8 cellular contexts compared by ENCODE assay signal in the genomic region with DNA sequence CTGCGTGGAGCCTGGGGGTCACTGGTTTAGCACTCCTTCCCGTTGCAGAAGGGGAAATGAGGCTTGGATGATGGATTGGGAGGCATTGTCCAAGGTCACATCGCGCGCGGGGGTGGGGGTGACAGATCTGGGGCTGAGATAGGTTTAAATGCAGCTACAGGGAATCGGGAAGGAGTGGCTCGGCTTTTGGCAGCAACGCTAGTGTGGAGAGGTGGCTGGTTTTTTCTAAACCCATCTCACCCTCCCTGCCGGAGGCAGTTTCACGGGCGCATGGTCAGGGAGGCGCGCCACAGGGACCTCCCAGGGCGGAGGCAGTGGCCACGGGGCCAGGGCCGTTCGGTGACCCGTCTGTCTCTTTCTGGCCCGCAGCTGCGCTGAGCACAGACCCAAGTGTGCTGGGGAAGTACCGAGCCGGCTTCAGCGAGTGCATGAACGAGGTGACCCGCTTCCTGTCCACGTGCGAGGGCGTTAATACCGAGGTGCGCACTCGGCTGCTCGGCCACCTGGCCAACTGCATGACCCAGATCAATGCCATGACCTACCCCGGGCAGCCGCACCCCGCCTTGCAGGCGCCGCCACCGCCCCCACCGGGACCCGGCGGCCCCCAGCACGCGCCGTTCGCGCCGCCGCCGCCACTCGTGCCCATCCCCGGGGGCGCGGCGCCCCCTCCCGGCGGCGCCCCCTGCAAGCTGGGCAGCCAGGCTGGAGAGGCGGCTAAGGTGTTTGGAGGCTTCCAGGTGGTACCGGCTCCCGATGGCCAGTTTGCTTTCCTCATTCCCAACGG. TPM values are rescaled to one million over a fixed set of nuclear protein-coding genes. Genes with fewer than 3 reads are reported as not detected.
DNase-seq lines count a peak whose midpoint lies in the region; ATAC-seq and TF ChIP-seq lines count a peak whose summit lies in the region.

No MANE protein-coding gene starts in this region.

- H3K4me3 ChIP-seq in HAP-1 (peak overlapping the region; percentile 50), dorsolateral prefrontal cortex (peak overlapping the region; percentile 46 to 77 (median 68)), lung (peak overlapping the region; percentile 67)

- H3K4me1 ChIP-seq in HAP-1 (peaks cover 63% of the 10 kb centered on the region), lung (ENCODE audit: control insufficient read depth in 2 of 2, insufficient read depth in 2 of 2, low read length in 2 of 2) (peaks cover 3 to 11% of the 10 kb centered on the region in 2 donors)

- H3K36me3 ChIP-seq in HAP-1 (replicated peaks): no peaks in the 10 kb centered on the region
- no peaks in the 10 kb centered on the region for H3K36me3 ChIP-seq in lung (ENCODE audit: control insufficient read depth in 2 of 2, insufficient read depth in 2 of 2, low read length in 2 of 2)

- H3K9me3 ChIP-seq in HAP-1: no peaks in the 10 kb centered on the region
- no peaks in the 10 kb centered on the region for H3K9me3 ChIP-seq in lung (ENCODE audit: control insufficient read depth in 2 of 2, insufficient read depth in 1 of 2, low read length in 1 of 2)

- peak; percentile 21 to 31 for ATAC-seq in activated CD4-positive, CD25-positive, alpha-beta regulatory T cell treated with anti-CD3 and anti-CD28 coated beads, Interleukin-2, amount 50 U/mL, for 24 hours
- ATAC-seq in lung (ENCODE audit: insufficient read depth, low FRiP score): no peak
- no peak for ATAC-seq in stimulated activated naive CD8-positive, alpha-beta T cell treated with anti-CD3 and anti-CD28 coated beads, Interleukin-15, Interleukin-2, amounts not matched to agents 100 U/mL and 50 U/mL, for 24 hours

- DNase-seq in NCI-H1417 (lab: John Stamatoyannopoulos, UW) (peak; percentile 28 to 89 (median 85)), NCI-H1417 treated with DMSO at 0.1 percent for 48 hours (lab: John Stamatoyannopoulos, UW) (no peak), HAP-1 (ENCODE audit: low spot score in 2 of 2) (peak; percentile 39 to 68), NCI-H1092 (lab: John Stamatoyannopoulos, UW) (peak; percentile 65), dorsolateral prefrontal cortex (peak in 4 of 10 donors; percentile 5 to 54 (median 42)), lung (ENCODE audit: low spot score) (peak; percentile 73)
- peak; percentile 58 for DNase-seq in stimulated activated naive CD8-positive, alpha-beta T cell treated with anti-CD3 and anti-CD28 coated beads, Interleukin-15, Interleukin-2, amounts not matched to agents 100 U/mL and 50 U/mL, for 24 hours

- H3K27me3 ChIP-seq in HAP-1 (ENCODE audit: low read depth) (no peaks in the 10 kb centered on the region), dorsolateral prefrontal cortex (peaks cover 0 to 3% (median 0%) of the 10 kb centered on the region in 45 donors), lung (ENCODE audit: control insufficient read depth, insufficient read depth) (no peaks in the 10 kb centered on the region)

- TF ChIP-seq CTCF in dorsolateral prefrontal cortex (IDR thresholded peaks at IDR 0.05 in 54 of 56, conservative IDR thresholded peaks at IDR 0.05 in 2 of 56; ENCODE audit: low read depth in 1 of 56, partially characterized antibody in 56 of 56) (peak in 42 of 56 donors; percentile 11 to 73 (median 38)), lung (IDR thresholded peaks at IDR 0.05; ENCODE audit: control extremely low read depth, extremely low read depth) (no peak)

- in situ Hi-C loops in HAP-1 (cut with MboI; ENCODE audit: low sequenced_read_pairs): loop anchor here (5.0 to 10.0 kb wide), 2 partner anchors 177 to 350 kb away; no protein-coding TSS in a partner anchor

- H3K27ac ChIP-seq in dorsolateral prefrontal cortex (peak overlapping the region in 57 of 59 donors; percentile 29 to 93 (median 85)), lung (ENCODE audit: low read depth in 1 of 2, low read length in 1 of 2) (peak overlapping the region; percentile 87 to 90)

- WGBS in lung, 2 donors: 0 to 1% methylated on average over 41 to 62 of the region's 62 CpGs

- intact Hi-C loops in dorsolateral prefrontal cortex (cut with DNase I): loop anchor here (2.0 to 5.0 kb wide), 6 partner anchors 67 to 357 kb away; no protein-coding TSS in a partner anchor

RNA-seq across cellular contexts. Expression of gene HES1, which starts 1.6 kb away (rescaled TPM):
- total RNA-seq in dorsolateral prefrontal cortex (10 to 100 TPM in 95 of 120 experiments, 1 to 10 TPM in 25; 5.0 to 46.3 (median 12.7) TPM), lung (10 to 100 TPM; 30.8 to 70.6 TPM)
- 10 to 100 TPM; 16.5 to 24.3 TPM for polyA plus RNA-seq in lung

Comparison
In these comparisons a context has a peak if more than half of its experiments do, and no peak if none do; other contexts are left out.
1. ATAC-seq: peak in activated CD4-positive, CD25-positive, alpha-beta regulatory T cell treated with anti-CD3 and anti-CD28 coated beads, Interleukin-2, amount 50 U/mL, for 24 hours (2 of 2); none in lung (single experiment) and stimulated activated naive CD8-positive, alpha-beta T cell treated with anti-CD3 and anti-CD28 coated beads, Interleukin-15, Interleukin-2, amounts not matched to agents 100 U/mL and 50 U/mL, for 24 hours (single experiment).
2. Peak in every context shown above with its lines, with median percentiles within 50 percentile points of each other: H3K4me3 ChIP-seq.